ENCODE assay signal across 1 cellular context in genomic region chr17:13643196-13643595, GRCh38.
TF ChIP-seq lines count a peak whose summit lies in the region.

No MANE protein-coding gene starts in this region.

TF ChIP-seq in WTC11, 78 proteins besides CTCF, POLR2A, EP300 and RAD21 (continued from another document):
- TF ChIP-seq ZSCAN18 (CRISPR knock-in tag; IDR thresholded peaks at IDR 0.05), result no peak
- no peak for TF ChIP-seq CBFB (CRISPR knock-in tag; IDR thresholded peaks at IDR 0.05; ENCODE audit: low read depth)
- no peak for TF ChIP-seq NFYB (CRISPR knock-in tag; conservative IDR thresholded peaks at IDR 0.05; ENCODE audit: low read depth)
- TF ChIP-seq OVOL2 (CRISPR knock-in tag; IDR thresholded peaks at IDR 0.05; ENCODE audit: borderline replicate concordance), result no peak
- no peak for TF ChIP-seq KAT7 (CRISPR knock-in tag; IDR thresholded peaks at IDR 0.05; ENCODE audit: borderline replicate concordance)
- no peak for TF ChIP-seq SMAD3 (CRISPR knock-in tag; IDR thresholded peaks at IDR 0.05; ENCODE audit: borderline replicate concordance)
- no peak for TF ChIP-seq CREB1 (CRISPR knock-in tag; IDR thresholded peaks at IDR 0.05)
- TF ChIP-seq, protein P1, sequence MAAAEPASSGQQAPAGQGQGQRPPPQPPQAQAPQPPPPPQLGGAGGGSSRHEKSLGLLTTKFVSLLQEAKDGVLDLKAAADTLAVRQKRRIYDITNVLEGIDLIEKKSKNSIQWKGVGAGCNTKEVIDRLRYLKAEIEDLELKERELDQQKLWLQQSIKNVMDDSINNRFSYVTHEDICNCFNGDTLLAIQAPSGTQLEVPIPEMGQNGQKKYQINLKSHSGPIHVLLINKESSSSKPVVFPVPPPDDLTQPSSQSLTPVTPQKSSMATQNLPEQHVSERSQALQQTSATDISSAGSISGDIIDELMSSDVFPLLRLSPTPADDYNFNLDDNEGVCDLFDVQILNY (CRISPR knock-in tag; IDR thresholded peaks at IDR 0.05), result no peak
- TF ChIP-seq, protein P2, sequence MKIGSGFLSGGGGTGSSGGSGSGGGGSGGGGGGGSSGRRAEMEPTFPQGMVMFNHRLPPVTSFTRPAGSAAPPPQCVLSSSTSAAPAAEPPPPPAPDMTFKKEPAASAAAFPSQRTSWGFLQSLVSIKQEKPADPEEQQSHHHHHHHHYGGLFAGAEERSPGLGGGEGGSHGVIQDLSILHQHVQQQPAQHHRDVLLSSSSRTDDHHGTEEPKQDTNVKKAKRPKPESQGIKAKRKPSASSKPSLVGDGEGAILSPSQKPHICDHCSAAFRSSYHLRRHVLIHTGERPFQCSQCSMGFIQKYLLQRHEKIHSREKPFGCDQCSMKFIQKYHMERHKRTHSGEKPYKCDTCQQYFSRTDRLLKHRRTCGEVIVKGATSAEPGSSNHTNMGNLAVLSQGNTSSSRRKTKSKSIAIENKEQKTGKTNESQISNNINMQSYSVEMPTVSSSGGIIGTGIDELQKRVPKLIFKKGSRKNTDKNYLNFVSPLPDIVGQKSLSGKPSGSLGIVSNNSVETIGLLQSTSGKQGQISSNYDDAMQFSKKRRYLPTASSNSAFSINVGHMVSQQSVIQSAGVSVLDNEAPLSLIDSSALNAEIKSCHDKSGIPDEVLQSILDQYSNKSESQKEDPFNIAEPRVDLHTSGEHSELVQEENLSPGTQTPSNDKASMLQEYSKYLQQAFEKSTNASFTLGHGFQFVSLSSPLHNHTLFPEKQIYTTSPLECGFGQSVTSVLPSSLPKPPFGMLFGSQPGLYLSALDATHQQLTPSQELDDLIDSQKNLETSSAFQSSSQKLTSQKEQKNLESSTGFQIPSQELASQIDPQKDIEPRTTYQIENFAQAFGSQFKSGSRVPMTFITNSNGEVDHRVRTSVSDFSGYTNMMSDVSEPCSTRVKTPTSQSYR (CRISPR knock-in tag; IDR thresholded peaks at IDR 0.05), result no peak
